Comparison of ENCODE assay signal across 1 cellular context in the genomic region with DNA sequence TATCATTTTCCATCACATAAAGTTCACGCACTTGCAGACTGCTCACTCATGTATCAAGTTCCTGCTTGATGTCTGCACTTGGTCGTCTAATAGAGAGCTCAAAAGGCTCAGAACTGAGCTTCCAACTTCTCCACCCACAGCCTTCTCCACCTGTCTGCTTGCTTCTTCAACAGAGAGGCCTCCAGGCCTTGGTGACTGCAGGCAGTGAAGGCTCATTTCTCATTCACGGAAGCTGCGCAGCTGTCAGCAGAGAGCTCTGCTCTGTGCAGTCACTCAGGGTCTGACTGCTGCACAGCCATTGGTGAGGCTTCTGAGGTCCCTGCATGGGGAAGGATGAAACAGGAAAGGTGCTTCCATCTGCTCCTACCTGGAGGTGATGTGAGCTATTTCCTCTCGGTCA.
TF ChIP-seq lines count a peak whose summit lies in the region.

No MANE protein-coding gene starts in this region.

TF ChIP-seq in K562, 482 proteins besides CTCF, POLR2A, EP300 and RAD21 (continued from another document):
- TF ChIP-seq, protein P1, sequence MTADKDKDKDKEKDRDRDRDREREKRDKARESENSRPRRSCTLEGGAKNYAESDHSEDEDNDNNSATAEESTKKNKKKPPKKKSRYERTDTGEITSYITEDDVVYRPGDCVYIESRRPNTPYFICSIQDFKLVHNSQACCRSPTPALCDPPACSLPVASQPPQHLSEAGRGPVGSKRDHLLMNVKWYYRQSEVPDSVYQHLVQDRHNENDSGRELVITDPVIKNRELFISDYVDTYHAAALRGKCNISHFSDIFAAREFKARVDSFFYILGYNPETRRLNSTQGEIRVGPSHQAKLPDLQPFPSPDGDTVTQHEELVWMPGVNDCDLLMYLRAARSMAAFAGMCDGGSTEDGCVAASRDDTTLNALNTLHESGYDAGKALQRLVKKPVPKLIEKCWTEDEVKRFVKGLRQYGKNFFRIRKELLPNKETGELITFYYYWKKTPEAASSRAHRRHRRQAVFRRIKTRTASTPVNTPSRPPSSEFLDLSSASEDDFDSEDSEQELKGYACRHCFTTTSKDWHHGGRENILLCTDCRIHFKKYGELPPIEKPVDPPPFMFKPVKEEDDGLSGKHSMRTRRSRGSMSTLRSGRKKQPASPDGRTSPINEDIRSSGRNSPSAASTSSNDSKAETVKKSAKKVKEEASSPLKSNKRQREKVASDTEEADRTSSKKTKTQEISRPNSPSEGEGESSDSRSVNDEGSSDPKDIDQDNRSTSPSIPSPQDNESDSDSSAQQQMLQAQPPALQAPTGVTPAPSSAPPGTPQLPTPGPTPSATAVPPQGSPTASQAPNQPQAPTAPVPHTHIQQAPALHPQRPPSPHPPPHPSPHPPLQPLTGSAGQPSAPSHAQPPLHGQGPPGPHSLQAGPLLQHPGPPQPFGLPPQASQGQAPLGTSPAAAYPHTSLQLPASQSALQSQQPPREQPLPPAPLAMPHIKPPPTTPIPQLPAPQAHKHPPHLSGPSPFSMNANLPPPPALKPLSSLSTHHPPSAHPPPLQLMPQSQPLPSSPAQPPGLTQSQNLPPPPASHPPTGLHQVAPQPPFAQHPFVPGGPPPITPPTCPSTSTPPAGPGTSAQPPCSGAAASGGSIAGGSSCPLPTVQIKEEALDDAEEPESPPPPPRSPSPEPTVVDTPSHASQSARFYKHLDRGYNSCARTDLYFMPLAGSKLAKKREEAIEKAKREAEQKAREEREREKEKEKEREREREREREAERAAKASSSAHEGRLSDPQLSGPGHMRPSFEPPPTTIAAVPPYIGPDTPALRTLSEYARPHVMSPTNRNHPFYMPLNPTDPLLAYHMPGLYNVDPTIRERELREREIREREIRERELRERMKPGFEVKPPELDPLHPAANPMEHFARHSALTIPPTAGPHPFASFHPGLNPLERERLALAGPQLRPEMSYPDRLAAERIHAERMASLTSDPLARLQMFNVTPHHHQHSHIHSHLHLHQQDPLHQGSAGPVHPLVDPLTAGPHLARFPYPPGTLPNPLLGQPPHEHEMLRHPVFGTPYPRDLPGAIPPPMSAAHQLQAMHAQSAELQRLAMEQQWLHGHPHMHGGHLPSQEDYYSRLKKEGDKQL (CRISPR knock-in tag; IDR thresholded peaks at IDR 0.05; ENCODE audit: borderline replicate concordance), result no peak
- TF ChIP-seq ZNF274 (IDR thresholded peaks at IDR 0.05; ENCODE audit: borderline replicate concordance, low read depth, low read length) (no peak), MED1 (CRISPR knock-in tag; IDR thresholded peaks at IDR 0.05; ENCODE audit: borderline replicate concordance) (no peak), KLF1 (tag; IDR thresholded peaks at IDR 0.05) (no peak), ZBTB49 (CRISPR knock-in tag; IDR thresholded peaks at IDR 0.05; ENCODE audit: borderline replicate concordance) (no peak), FIP1L1 (IDR thresholded peaks at IDR 0.05; ENCODE audit: low read depth, low read length, poor library complexity, severe bottlenecking) (no peak), EWSR1 (IDR thresholded peaks at IDR 0.05; ENCODE audit: borderline replicate concordance, low read depth, partially characterized antibody) (no peak), NELFE (IDR thresholded peaks at IDR 0.05; ENCODE audit: insufficient read depth, insufficient read length) (no peak), THAP12 (CRISPR knock-in tag; IDR thresholded peaks at IDR 0.05) (no peak)
